18 cellular contexts compared by ENCODE assay signal in genomic region chr3:120446891-120447668, GRCh38. TPM values are rescaled to one million over a fixed set of nuclear protein-coding genes. Genes with fewer than 3 reads are reported as not detected.
A peak's percentile ranks its signal among the peaks of the same experiment; 100 is the strongest.
DNase-seq lines count a peak whose midpoint lies in the region; ATAC-seq and TF ChIP-seq lines count a peak whose summit lies in the region.
"Had no signal": no experiment of that assay in that cellular context is flagged by ENCODE, and none has a peak within 500 bp of the region (broad histone marks: within the 10 kb centered on the region; RNA-seq: fewer than 3 reads in every experiment).

No MANE protein-coding gene starts in this region.

- no peaks in the 10 kb centered on the region for H3K9me2 ChIP-seq in hepatocyte (replicated peaks; ENCODE audit: insufficient read depth)

- H3K9ac ChIP-seq in skeletal muscle tissue (ENCODE audit: low read depth in 1 of 3, low read length in 3 of 3) = no peak overlapping the region
- H3K9ac ChIP-seq: BLaER1 had no signal

- no peak overlapping the region for H3K27ac ChIP-seq in hepatocyte
- peak overlapping the region; percentile 11 for H3K27ac ChIP-seq in skeletal muscle tissue (ENCODE audit: low read depth, low read length)
- H3K27ac ChIP-seq: BLaER1, colonic mucosa, upper lobe of left lung had no signal

- H3K4me1 ChIP-seq in hepatocyte (ENCODE audit: insufficient read depth) (peaks cover 16% of the 10 kb centered on the region), skeletal muscle tissue (ENCODE audit: control insufficient read depth in 3 of 3, insufficient read depth in 3 of 3, low read length in 3 of 3) (peaks cover 7 to 20% (median 17%) of the 10 kb centered on the region in 3 donors)

- no peak for ATAC-seq in GM21717 (IDR thresholded peaks at IDR 0.05; ENCODE audit: unreplicated experiment)
- no peak for ATAC-seq in GM18498 (IDR thresholded peaks at IDR 0.05; ENCODE audit: unreplicated experiment)
- ATAC-seq: esophagus mucosa; left colon; naive thymus-derived CD4-positive, alpha-beta T cell had no signal

- H3K27me3 ChIP-seq in hepatocyte = no peaks in the 10 kb centered on the region
- H3K27me3 ChIP-seq in skeletal muscle tissue (ENCODE audit: control insufficient read depth in 3 of 3, insufficient read depth in 3 of 3, low read length in 3 of 3) = peaks cover 0 to 11% (median 5%) of the 10 kb centered on the region in 3 donors
- H3K27me3 ChIP-seq: adrenal gland, BLaER1 had no signal

- no peak for TF ChIP-seq CTCF in WI38 (IDR thresholded peaks at IDR 0.05; ENCODE audit: low read depth, low read length)
- no peak for TF ChIP-seq CTCF in hepatocyte (IDR thresholded peaks at IDR 0.05; ENCODE audit: poor library complexity)

- H3K4me3 ChIP-seq in WI38 (ENCODE audit: low read depth, low read length) (0 out of 2 replicates have a peak overlapping the region, but pooled peaks have one; percentile 3), hepatocyte (no peak overlapping the region), skeletal muscle tissue (ENCODE audit: low read length in 3 of 3) (peak overlapping the region in 1 of 3 donors; percentile 8)
- H3K4me3 ChIP-seq: BLaER1, colonic mucosa, upper lobe of left lung had no signal

- peaks cover 21% of the 10 kb centered on the region for H4K20me1 ChIP-seq in hepatocyte (ENCODE audit: insufficient read depth, poor library complexity, severe bottlenecking)
- H4K20me1 ChIP-seq: BLaER1 had no signal

- DNase-seq in EL (peak; percentile 25), hepatocyte (ENCODE audit: low spot score) (no peak), HT-29 (ENCODE audit: low spot score) (no peak), NCI-H524 (lab: John Stamatoyannopoulos, UW) (no peak)
- DNase-seq: activated CD4-positive, alpha-beta memory T cell treated with anti-CD3 and anti-CD28 coated beads, Interleukin-2, amount 10 ng/mL, durations not matched to agents 7 days and 5 days; adrenal gland; colonic mucosa; left colon; naive thymus-derived CD4-positive, alpha-beta T cell; NCI-H2171 treated with DMSO at 0.1 percent for 48 hours; stimulated activated CD8-positive, alpha-beta memory T cell treated with anti-CD3 and anti-CD28 coated beads, Interleukin-4, amount 100 ng/mL, for 48 hours; upper lobe of left lung had no signal

- H3K36me3 ChIP-seq in hepatocyte (replicated peaks; ENCODE audit: insufficient read depth, low read depth) = no peaks in the 10 kb centered on the region
- H3K36me3 ChIP-seq in skeletal muscle tissue (ENCODE audit: control insufficient read depth in 3 of 3, insufficient read depth in 3 of 3, low read length in 3 of 3) = peaks cover 0 to 3% (median 2%) of the 10 kb centered on the region in 3 donors
- H3K36me3 ChIP-seq: colonic mucosa, upper lobe of left lung had no signal

- H3K79me2 ChIP-seq in hepatocyte = peaks cover 68% of the 10 kb centered on the region

- H3K9me3 ChIP-seq in hepatocyte (ENCODE audit: low read depth) = no peaks in the 10 kb centered on the region
- no peaks in the 10 kb centered on the region for H3K9me3 ChIP-seq in skeletal muscle tissue (ENCODE audit: control insufficient read depth in 3 of 3, low read length in 3 of 3)
- H3K9me3 ChIP-seq: adrenal gland, BLaER1, colonic mucosa, upper lobe of left lung had no signal

- peak overlapping the region; percentile 18 for H3K4me2 ChIP-seq in hepatocyte
- H3K4me2 ChIP-seq: BLaER1 had no signal

- 100% methylated on average over 1 of the region's 1 CpG for WGBS in hepatocyte (ENCODE audit: low lambda C conversion rate, missing lambda C conversion rate)

- no peak overlapping the region for H2AFZ ChIP-seq in hepatocyte

RNA-seq across cellular contexts. Expression of gene FSTL1, which starts 3.7 kb away (rescaled TPM):
- total RNA-seq in hepatocyte (344 and 390 TPM in 2 replicates), skeletal muscle tissue (377 TPM)
- polyA plus RNA-seq in hepatocyte = 183 and 195 TPM in 2 replicates
- 0.08 TPM in 1 of 2 replicates, not detected in the other for total RNA-seq in HT-29 (2014; rRNA removed; shearing (Covaris generic))
- polyA plus RNA-seq: naive thymus-derived CD4-positive, alpha-beta T cell had no signal

Comparison
In these comparisons a context has a peak if more than half of its experiments do, and no peak if none do; other contexts are left out.
1. RNA of gene FSTL1, which starts 3.7 kb away (total RNA-seq): 344 to 390 TPM in hepatocyte and 377 TPM in skeletal muscle tissue (single experiment); 0.08 TPM in HT-29; every median in the first group is over 100 times any median in the second.